Comparison of ENCODE assay signal across 27 cellular contexts in the genomic region with DNA sequence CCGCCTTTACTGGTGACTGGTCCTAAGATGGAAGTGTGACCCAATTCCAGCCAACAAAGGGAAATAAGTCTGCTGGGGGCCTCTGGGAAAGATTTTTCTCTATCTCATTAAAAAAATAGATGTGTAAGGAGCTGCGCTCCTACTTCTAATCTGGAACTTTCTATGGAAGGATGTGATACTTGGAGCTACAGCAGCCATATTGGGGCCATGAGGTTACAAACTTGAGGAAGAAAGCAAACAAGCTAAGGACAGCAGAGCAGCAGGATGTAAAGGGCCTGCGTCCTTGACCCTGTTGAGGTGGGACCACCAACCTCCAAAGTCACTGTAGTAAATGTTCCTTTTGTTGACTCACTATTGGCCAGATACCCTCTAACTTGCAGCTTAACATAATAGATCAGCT. TPM values are rescaled to one million over a fixed set of nuclear protein-coding genes. Genes with fewer than 3 reads are reported as not detected.
DNase-seq lines count a peak whose midpoint lies in the region; ATAC-seq, FAIRE-seq and TF ChIP-seq lines count a peak whose summit lies in the region.
"Had no signal": no experiment of that assay in that cellular context is flagged by ENCODE, and none has a peak within 500 bp of the region (broad histone marks: within the 10 kb centered on the region; RNA-seq: fewer than 3 reads in every experiment).

No MANE protein-coding gene starts in this region.

- CTCF ChIA-PET in K562 (lab: Yijun Ruan, JAX; ENCODE audit: low intra/inter-chr PET ratio), result no interaction called here

- no peaks in the 10 kb centered on the region for H3K9me1 ChIP-seq in K562 (ENCODE audit: control insufficient read depth, insufficient read depth, low read length)

- H3K4me1 ChIP-seq in left ventricle myocardium inferior (peaks cover 12% of the 10 kb centered on the region), K562 (replicated peaks in 1 of 2; ENCODE audit: control insufficient read depth in 2 of 2, insufficient read depth in 2 of 2, low read length in 2 of 2) (peaks cover 23 to 34% of the 10 kb centered on the region in 2 experiments; a peak in 4 of 5 replicates), upper lobe of right lung (no peaks in the 10 kb centered on the region), transverse colon (peaks cover 0 to 8% (median 2%) of the 10 kb centered on the region in 4 donors)
- H3K4me1 ChIP-seq: BE2C had no signal

- no TSS peak for BruUV-seq in K562 (replicated peaks; lab: Mats Ljungman, UMichigan)

- H3K9me3 ChIP-seq in left ventricle myocardium inferior (replicated peaks), result no peaks in the 10 kb centered on the region
- no peaks in the 10 kb centered on the region; the same call in 1 of the 2 replicates for H3K9me3 ChIP-seq in K562 (replicated peaks; ENCODE audit: control insufficient read depth, insufficient read depth, low read depth, low read length)
- H3K9me3 ChIP-seq in upper lobe of right lung, result no peaks in the 10 kb centered on the region
- no peaks in the 10 kb centered on the region for H3K9me3 ChIP-seq in transverse colon
- H3K9me3 ChIP-seq: BE2C had no signal

- WGBS in K562 (ENCODE audit: insufficient coverage, low coverage, missing lambda C conversion rate), result 87% methylated on average over 3 of the region's 3 CpGs
- 86 to 98% methylated on average over 1 to 3 of the region's 3 CpGs for WGBS in transverse colon (ENCODE audit: low coverage in 1 of 2), 2 donors

- POLR2A ChIA-PET in K562 (lab: Yijun Ruan, JAX), result interaction anchor here (0.7 to 1.2 kb wide), 2 partner anchors 13 to 15 kb away, joined by 3 to 4 read pairs; no protein-coding TSS in a partner anchor

- TF ChIP-seq RAD21 in K562 (CRISPR knock-in tag; conservative IDR thresholded peaks at IDR 0.05 in 1 of 2, IDR thresholded peaks at IDR 0.05 in 1 of 2), result no peak

- H3K27ac ChIP-seq in left ventricle myocardium inferior (replicated peaks) (peak overlapping the region; percentile 42), K562 (ENCODE audit: extremely low read depth, low read depth, low read length) (no peak overlapping the region), upper lobe of right lung (no peak overlapping the region), transverse colon (no peak overlapping the region)
- H3K27ac ChIP-seq: 22Rv1; BLaER1 treated with 17β-estradiol and CSF1 and Interleukin-3, amounts not matched to agents 10 nM and 100 nM had no signal

- H2AFZ ChIP-seq in K562 (ENCODE audit: low read depth, low read length), result no peak overlapping the region
- H2AFZ ChIP-seq: GM23338 had no signal

- H3K79me2 ChIP-seq in K562 (ENCODE audit: control insufficient read depth, insufficient read depth, low read length), result no peaks in the 10 kb centered on the region

- TF ChIP-seq POLR2A in K562 (conservative IDR thresholded peaks at IDR 0.05) (no peak), transverse colon (IDR thresholded peaks at IDR 0.05) (no peak)

- in situ Hi-C loops in K562 (cut with MboI) (no loop called here), transverse colon (cut with MboI; ENCODE audit: low pct_ligation_motif_present in 1 of 4, low pct_unique_long_range_greater_than_20kb in 1 of 4, low sequenced_read_pairs in 3 of 4) (no loop called here)

- no peak for FAIRE-seq in K562 (lab: Jason Lieb, UNC)
- FAIRE-seq: A204.1, D721Med, GM12891, GM18507 had no signal

- ATAC-seq in K562 (no peak), upper lobe of right lung (no peak), sciatic nerve (no peak)
- ATAC-seq: GM23338, HCT116 had no signal

- H3K36me3 ChIP-seq in left ventricle myocardium inferior (no peaks in the 10 kb centered on the region), K562 (ENCODE audit: control insufficient read depth, insufficient read depth, low read length) (no peaks in the 10 kb centered on the region), upper lobe of right lung (no peaks in the 10 kb centered on the region), transverse colon (no peaks in the 10 kb centered on the region)
- H3K36me3 ChIP-seq: BE2C; BLaER1 treated with 17β-estradiol and CSF1 and Interleukin-3, amounts not matched to agents 10 nM and 100 nM had no signal

- H4K20me1 ChIP-seq in K562 (replicated peaks; ENCODE audit: control insufficient read depth, insufficient read depth, low read length), result no peaks in the 10 kb centered on the region
- H4K20me1 ChIP-seq: BLaER1 treated with 17β-estradiol and CSF1 and Interleukin-3, amounts not matched to agents 10 nM and 100 nM had no signal

- no peak overlapping the region for H3K9ac ChIP-seq in K562 (ENCODE audit: insufficient read depth in 1 of 2, low read depth in 2 of 2, low read length in 2 of 2)
- H3K9ac ChIP-seq: BLaER1 treated with 17β-estradiol and CSF1 and Interleukin-3, amounts not matched to agents 10 nM and 100 nM had no signal

- intact Hi-C loops in left ventricle myocardium inferior (cut with micrococcal nuclease) (no loop called here), cardiac septum (cut with DNase I) (no loop called here), K562 (cut with micrococcal nuclease) (no loop called here), upper lobe of right lung (cut with DNase I) (no loop called here), sciatic nerve (cut with DNase I) (no loop called here), transverse colon (cut with DNase I; ENCODE audit: low total_unique reads) (no loop called here)

- TF ChIP-seq EP300 in K562 (IDR thresholded peaks at IDR 0.05; ENCODE audit: low read length) (no peak), transverse colon (IDR thresholded peaks at IDR 0.05; ENCODE audit: low read depth) (no peak)

- H3K4me2 ChIP-seq in K562 (ENCODE audit: insufficient read depth, low read length), result no peak overlapping the region
- H3K4me2 ChIP-seq: GM23338 had no signal

- H3K27me3 ChIP-seq in left ventricle myocardium inferior (ENCODE audit: low read depth), result peaks cover 17% of the 10 kb centered on the region
- H3K27me3 ChIP-seq in K562 (ENCODE audit: control insufficient read depth in 2 of 2, insufficient read depth in 2 of 2, low read length in 2 of 2), result peaks cover 0 to under 1% of the 10 kb centered on the region in 2 experiments; a peak in 1 of 5 replicates
- no peaks in the 10 kb centered on the region for H3K27me3 ChIP-seq in upper lobe of right lung
- H3K27me3 ChIP-seq in transverse colon, result no peaks in the 10 kb centered on the region
- H3K27me3 ChIP-seq: BE2C; BLaER1 treated with 17β-estradiol and CSF1 and Interleukin-3, amounts not matched to agents 10 nM and 100 nM had no signal

- TF ChIP-seq CTCF in left ventricle myocardium inferior (IDR thresholded peaks at IDR 0.05; ENCODE audit: borderline replicate concordance) (no peak), K562 (IDR thresholded peaks at IDR 0.05 in 2 of 3, conservative IDR thresholded peaks at IDR 0.05 in 1 of 3; ENCODE audit: insufficient read depth in 2 of 3, low read depth in 1 of 3, low read length in 3 of 3) (no peak), upper lobe of right lung (IDR thresholded peaks at IDR 0.05) (no peak), transverse colon (IDR thresholded peaks at IDR 0.05) (no peak)

- H3K4me3 ChIP-seq in left ventricle myocardium inferior, result no peak overlapping the region
- H3K4me3 ChIP-seq in K562, result no peak overlapping the region
- H3K4me3 ChIP-seq in upper lobe of right lung, result no peak overlapping the region
- no peak overlapping the region for H3K4me3 ChIP-seq in transverse colon
- H3K4me3 ChIP-seq: BLaER1 treated with 17β-estradiol and CSF1 and Interleukin-3, amounts not matched to agents 10 nM and 100 nM; GM23338 had no signal

- DNase-seq in left ventricle myocardium inferior (no peak), cardiac septum (ENCODE audit: low spot score) (no peak), K562 (ENCODE audit: extremely low read depth in 1 of 4, low spot score in 3 of 4) (no peak), upper lobe of right lung (peak; percentile 7), sciatic nerve (ENCODE audit: low spot score) (no peak), transverse colon (no peak)
- DNase-seq: ACHN; AML-193; BE2C; CD4-positive, alpha-beta T cell; CD8-positive, alpha-beta memory T cell; DMS 273 treated with DMSO at 0.1 percent for 48 hours; DMS79; EL; GDM1; H9; HFFc6 had no signal

RNA-seq across cellular contexts. Expression of a gene that starts 7.5 kb away (rescaled TPM):
- total RNA-seq in left ventricle myocardium inferior, result not detected
- not detected for total RNA-seq in cardiac septum
- not detected in 2 replicates for total RNA-seq in K562 (2011; cell fraction: chromatin; rRNA removed; ENCODE audit: low replicate concordance)
- total RNA-seq in K562 (2011; cell fraction: nucleolus; rRNA removed), result not detected in 2 replicates
- total RNA-seq in K562 (2011; cell fraction: nucleoplasm; rRNA removed), result not detected in 2 replicates
- not detected in 2 replicates for total RNA-seq in K562 (2014; rRNA removed)
- total RNA-seq in K562 (2014; rRNA removed; fragmentation: Illumina TruSeq; extraction: Trizol), result not detected in 2 replicates
- total RNA-seq in K562 (2015; rRNA removed; fragmentation: Illumina TruSeq; extraction: Trizol), result not detected in 2 replicates
- total RNA-seq in K562 (2021), result not detected in 2 replicates
- polyA plus RNA-seq in K562 (2011; rRNA removed), result not detected in 2 replicates
- not detected in 2 replicates for polyA plus RNA-seq in K562 (2011; cell fraction: cytosol; rRNA removed)
- polyA plus RNA-seq in K562 (2011; cell fraction: nucleus; rRNA removed), result not detected in 2 replicates
- polyA plus RNA-seq in K562 (2012), result 0.10 TPM in 1 of 2 replicates, not detected in the other
- not detected in 2 replicates for polyA plus RNA-seq in K562 (2014; fragmentation: Illumina TruSeq; extraction: Trizol)
- polyA plus RNA-seq in K562 (2014; fragmentation: Nextera tagmentation; extraction: Ambion mirVana), result not detected
- polyA plus RNA-seq in K562 (2014; rRNA removed), result not detected in 2 replicates
- not detected in 2 replicates for polyA minus RNA-seq in K562 (2011; rRNA and poly(A)+ RNA removed)
- polyA minus RNA-seq in K562 (2011; cell fraction: cytosol; rRNA and poly(A)+ RNA removed), result not detected in 2 replicates
- not detected in 2 replicates for polyA minus RNA-seq in K562 (2011; cell fraction: nucleus; rRNA and poly(A)+ RNA removed)
- not detected for total RNA-seq in upper lobe of right lung
- total RNA-seq in sciatic nerve, result 0.58 TPM
- not detected for total RNA-seq in transverse colon
- total RNA-seq: CD8-positive, alpha-beta memory T cell; GM23338; H9; HFFc6 had no signal
- polyA plus RNA-seq: CD8-positive, alpha-beta memory T cell; GM23338 had no signal

RNA-seq across cellular contexts. Expression of a gene that starts 20.1 kb away (rescaled TPM):
- total RNA-seq in left ventricle myocardium inferior (not detected), cardiac septum (not detected), K562 (2014; rRNA removed) (not detected in 2 replicates), K562 (2014; rRNA removed; fragmentation: Illumina TruSeq; extraction: Trizol) (not detected in 2 replicates), K562 (2015; rRNA removed; fragmentation: Illumina TruSeq; extraction: Trizol) (not detected in 2 replicates), K562 (2021) (not detected in 2 replicates), upper lobe of right lung (not detected), sciatic nerve (0.76 TPM), transverse colon (under 1 TPM in 1 of 4 donors, not detected in 3; 0.27 TPM)
- not detected in 2 replicates for total RNA-seq in K562 (2011; cell fraction: chromatin; rRNA removed; ENCODE audit: low replicate concordance)
- not detected in 2 replicates for total RNA-seq in K562 (2011; cell fraction: nucleolus; rRNA removed)
- total RNA-seq in K562 (2011; cell fraction: nucleoplasm; rRNA removed), result not detected in 2 replicates
- polyA plus RNA-seq in K562 (2011; rRNA removed) (not detected in 2 replicates), K562 (2014; fragmentation: Illumina TruSeq; extraction: Trizol) (not detected in 2 replicates), K562 (2014; fragmentation: Nextera tagmentation; extraction: Ambion mirVana) (not detected), K562 (2014; rRNA removed) (not detected in 2 replicates)
- polyA plus RNA-seq in K562 (2011; cell fraction: cytosol; rRNA removed), result not detected in 2 replicates
- polyA plus RNA-seq in K562 (2011; cell fraction: nucleus; rRNA removed), result not detected in 2 replicates
- not detected in 2 replicates for polyA plus RNA-seq in K562 (2012)
- not detected in 2 replicates for polyA minus RNA-seq in K562 (2011; rRNA and poly(A)+ RNA removed)
- polyA minus RNA-seq in K562 (2011; cell fraction: cytosol; rRNA and poly(A)+ RNA removed), result not detected in 2 replicates
- not detected in 2 replicates for polyA minus RNA-seq in K562 (2011; cell fraction: nucleus; rRNA and poly(A)+ RNA removed)
- total RNA-seq: CD4-positive, alpha-beta T cell; CD8-positive, alpha-beta memory T cell; H9; HFFc6 had no signal
- polyA plus RNA-seq: CD8-positive, alpha-beta memory T cell; GM23338 had no signal

RNA-seq across cellular contexts. Expression of a gene that starts 30.7 kb away (rescaled TPM):
- total RNA-seq in left ventricle myocardium inferior, result not detected
- total RNA-seq in cardiac septum, result not detected
- 0.28 TPM in 1 of 2 replicates, not detected in the other for total RNA-seq in K562 (2011; cell fraction: chromatin; rRNA removed; ENCODE audit: low replicate concordance)
- total RNA-seq in K562 (2011; cell fraction: nucleolus; rRNA removed), result 0.13 and 0.17 TPM in 2 replicates
- not detected in 2 replicates for total RNA-seq in K562 (2011; cell fraction: nucleoplasm; rRNA removed)
- total RNA-seq in K562 (2014; rRNA removed), result not detected in 2 replicates
- not detected in 2 replicates for total RNA-seq in K562 (2014; rRNA removed; fragmentation: Illumina TruSeq; extraction: Trizol)
- not detected in 2 replicates for total RNA-seq in K562 (2015; rRNA removed; fragmentation: Illumina TruSeq; extraction: Trizol)
- not detected in 2 replicates for total RNA-seq in K562 (2021)
- polyA plus RNA-seq in K562 (2011; rRNA removed), result not detected in 2 replicates
- not detected in 2 replicates for polyA plus RNA-seq in K562 (2011; cell fraction: cytosol; rRNA removed)
- polyA plus RNA-seq in K562 (2011; cell fraction: nucleus; rRNA removed), result 0.06 TPM in 1 of 2 replicates, not detected in the other
- polyA plus RNA-seq in K562 (2012), result not detected in 2 replicates
- not detected in 2 replicates for polyA plus RNA-seq in K562 (2014; fragmentation: Illumina TruSeq; extraction: Trizol)
- not detected for polyA plus RNA-seq in K562 (2014; fragmentation: Nextera tagmentation; extraction: Ambion mirVana)
- not detected in 2 replicates for polyA plus RNA-seq in K562 (2014; rRNA removed)
- not detected in 2 replicates for polyA minus RNA-seq in K562 (2011; rRNA and poly(A)+ RNA removed)
- polyA minus RNA-seq in K562 (2011; cell fraction: cytosol; rRNA and poly(A)+ RNA removed), result not detected in 2 replicates
- not detected in 2 replicates for polyA minus RNA-seq in K562 (2011; cell fraction: nucleus; rRNA and poly(A)+ RNA removed)
- total RNA-seq in upper lobe of right lung, result not detected
- not detected for total RNA-seq in sciatic nerve
- under 1 TPM in 1 of 4 donors, not detected in 3; 0.32 TPM for total RNA-seq in transverse colon
- total RNA-seq: CD4-positive, alpha-beta T cell; CD8-positive, alpha-beta memory T cell; GM23338; H4; H9; HFFc6 had no signal
- polyA plus RNA-seq: CD14-positive monocyte; CD8-positive, alpha-beta memory T cell; GM23338 had no signal

RNA-seq across cellular contexts. Expression of a gene that starts 49.4 kb away (rescaled TPM):
- total RNA-seq in left ventricle myocardium inferior (not detected), cardiac septum (0.70 TPM), K562 (2014; rRNA removed) (5.0 and 5.3 TPM in 2 replicates), K562 (2014; rRNA removed; fragmentation: Illumina TruSeq; extraction: Trizol) (2.3 and 2.4 TPM in 2 replicates), K562 (2015; rRNA removed; fragmentation: Illumina TruSeq; extraction: Trizol) (1.7 and 2.1 TPM in 2 replicates), K562 (2021) (3.5 and 5.9 TPM in 2 replicates), upper lobe of right lung (15.8 TPM), sciatic nerve (23.8 TPM), transverse colon (10 to 100 TPM in 2 of 4 donors, 1 to 10 TPM in 1, not detected in 1; 4.4 to 27.7 (median 21.1) TPM)
- 29.7 and 39.0 TPM in 2 replicates for total RNA-seq in K562 (2011; cell fraction: chromatin; rRNA removed; ENCODE audit: low replicate concordance)
- total RNA-seq in K562 (2011; cell fraction: nucleolus; rRNA removed), result 22.1 and 24.3 TPM in 2 replicates
- total RNA-seq in K562 (2011; cell fraction: nucleoplasm; rRNA removed), result 23.2 and 26.7 TPM in 2 replicates
- polyA plus RNA-seq in K562 (2011; rRNA removed) (2.4 and 4.2 TPM in 2 replicates), K562 (2014; fragmentation: Illumina TruSeq; extraction: Trizol) (3.7 and 4.1 TPM in 2 replicates), K562 (2014; fragmentation: Nextera tagmentation; extraction: Ambion mirVana) (under 1 TPM; 0.29 to 0.84 TPM), K562 (2014; rRNA removed) (4.1 and 6.2 TPM in 2 replicates)
- polyA plus RNA-seq in K562 (2011; cell fraction: cytosol; rRNA removed), result 2.3 and 3.4 TPM in 2 replicates
- 5.1 and 17.6 TPM in 2 replicates for polyA plus RNA-seq in K562 (2011; cell fraction: nucleus; rRNA removed)
- polyA plus RNA-seq in K562 (2012), result 3.0 and 4.6 TPM in 2 replicates
- 1.4 and 6.6 TPM in 2 replicates for polyA minus RNA-seq in K562 (2011; rRNA and poly(A)+ RNA removed)
- 3.2 TPM in 1 of 2 replicates, not detected in the other for polyA minus RNA-seq in K562 (2011; cell fraction: cytosol; rRNA and poly(A)+ RNA removed)
- polyA minus RNA-seq in K562 (2011; cell fraction: nucleus; rRNA and poly(A)+ RNA removed), result 1.6 and 3.8 TPM in 2 replicates
- total RNA-seq: H9 had no signal
- polyA plus RNA-seq: CD8-positive, alpha-beta memory T cell had no signal
